In genomic region chr12:37672655-37673260, GRCh38 we compare ENCODE assay signal across 16 cellular contexts.
A peak's percentile ranks its signal among the peaks of the same experiment; 100 is the strongest.
DNase-seq lines count a peak whose midpoint lies in the region; ATAC-seq, FAIRE-seq and TF ChIP-seq lines count a peak whose summit lies in the region.
"Had no signal": no experiment of that assay in that cellular context is flagged by ENCODE, and none has a peak within 500 bp of the region (broad histone marks: within the 10 kb centered on the region; RNA-seq: fewer than 3 reads in every experiment).

No MANE protein-coding gene starts in this region.

- CTCF ChIA-PET in HEK293 (lab: Yijun Ruan, JAX) = interaction anchor here (0.6 to 0.8 kb wide), 3 partner anchors 33 to 1568 kb away, joined by 3 read pairs; no protein-coding TSS in a partner anchor

- FAIRE-seq in D721Med (lab: Jason Lieb, UNC) = no peak
- FAIRE-seq: GM12891, GM19239, RCC 7860 had no signal

- DNase-seq in D721Med (ENCODE audit: insufficient read length, low spot score) (no peak), RKO (ENCODE audit: low spot score) (peak; percentile 1), fibroblast of villous mesenchyme (ENCODE audit: low read depth) (no peak), AG08395 (ENCODE audit: low spot score) (no peak)
- DNase-seq in effector CD8-positive, alpha-beta T cell (lab: John Stamatoyannopoulos, UW) = no peak
- DNase-seq: activated naive CD8-positive, alpha-beta T cell treated with anti-CD3 and anti-CD28 coated beads, Interleukin-2, amount 50 U/mL, for 24 hours; COR-L47; natural killer cell; NCI-H2171 had no signal

- H3K9me3 ChIP-seq in HEK293 (ENCODE audit: control insufficient read depth, insufficient read depth, low read depth, low read length) = no peaks in the 10 kb centered on the region
- H3K9me3 ChIP-seq: HAP-1 had no signal

- POLR2A ChIA-PET in HEK293 (lab: Yijun Ruan, JAX) = no interaction called here

- TF ChIP-seq CTCF in D721Med (IDR thresholded peaks at IDR 0.05; ENCODE audit: insufficient read depth, missing control alignments) (peak; percentile 16), HEK293 (tag by site-specific recombination; IDR thresholded peaks at IDR 0.05) (no peak), fibroblast of villous mesenchyme (IDR thresholded peaks at IDR 0.05; ENCODE audit: insufficient read depth, low read depth, low read length) (peak; percentile 12)

- H3K4me3 ChIP-seq in HEK293 (ENCODE audit: low read depth, low read length) = no peak overlapping the region
- no peak overlapping the region for H3K4me3 ChIP-seq in fibroblast of villous mesenchyme (ENCODE audit: low read depth, low read length)
- H3K4me3 ChIP-seq: HAP-1 had no signal

- no peaks in the 10 kb centered on the region for H3K4me1 ChIP-seq in HEK293 (ENCODE audit: control insufficient read depth, insufficient read depth, low read length)
- H3K4me1 ChIP-seq: HAP-1 had no signal

- no peak overlapping the region for H3K27ac ChIP-seq in HEK293 (ENCODE audit: extremely low read depth, low read depth, low read length)

- no peak for ATAC-seq in HG02840 (IDR thresholded peaks at IDR 0.05; ENCODE audit: low FRiP score, unreplicated experiment)
- no peak for ATAC-seq in GM18517 (IDR thresholded peaks at IDR 0.05; ENCODE audit: unreplicated experiment)
- ATAC-seq: activated naive CD8-positive, alpha-beta T cell treated with anti-CD3 and anti-CD28 coated beads, Interleukin-2, amount 50 U/mL, for 24 hours; natural killer cell had no signal

- no peaks in the 10 kb centered on the region; a peak in 1 of 3 replicates for H3K36me3 ChIP-seq in HEK293 (ENCODE audit: control insufficient read depth in 2 of 2, insufficient read depth in 1 of 2, low read length in 2 of 2)
- H3K36me3 ChIP-seq: HAP-1 had no signal

TF ChIP-seq in HEK293, 187 proteins besides CTCF, POLR2A, EP300 and RAD21:
- TF ChIP-seq ZNF654 (tag by site-specific recombination; IDR thresholded peaks at IDR 0.05; ENCODE audit: low read depth) = peak; percentile 21; the same call in 1 of the 2 replicates
- TF ChIP-seq ZNF341 (tag by site-specific recombination; IDR thresholded peaks at IDR 0.05; ENCODE audit: low read depth) = no peak
